11 cellular contexts compared by ENCODE assay signal in genomic region chr19:8149261-8150094, GRCh38. TPM values are rescaled to one million over a fixed set of nuclear protein-coding genes. Genes with fewer than 3 reads are reported as not detected.
DNase-seq lines count a peak whose midpoint lies in the region; FAIRE-seq and TF ChIP-seq lines count a peak whose summit lies in the region.
"Had no signal": no experiment of that assay in that cellular context is flagged by ENCODE, and none has a peak within 500 bp of the region (broad histone marks: within the 10 kb centered on the region; RNA-seq: fewer than 3 reads in every experiment).

Gene FBN3, minus strand, starts transcription at chr19:8149592. Its CDS starts 2,112 bp downstream, at chr19:8147480.

- peak within 1 kb of the TSS; percentile 98 for H3K4me2 ChIP-seq in hepatocyte

- peaks cover 3% of the 10 kb centered on the region for H3K79me2 ChIP-seq in hepatocyte

- H3K27me3 ChIP-seq in hepatocyte, result peaks cover 3% of the 10 kb centered on the region

- H4K20me1 ChIP-seq in hepatocyte (ENCODE audit: insufficient read depth, poor library complexity, severe bottlenecking), result no peaks in the 10 kb centered on the region

- no peaks in the 10 kb centered on the region for H3K9me2 ChIP-seq in hepatocyte (replicated peaks; ENCODE audit: insufficient read depth)

- TF ChIP-seq CTCF in hepatocyte (IDR thresholded peaks at IDR 0.05; ENCODE audit: poor library complexity), result no peak
- TF ChIP-seq CTCF in retinal pigment epithelial cell (conservative IDR thresholded peaks at IDR 0.05; ENCODE audit: low read depth, low read length), result no peak

- FAIRE-seq in RCC 7860 (lab: Jason Lieb, UNC), result no peak
- FAIRE-seq: GM12891 had no signal

- peak within 1 kb of the TSS; percentile 63 for H2AFZ ChIP-seq in hepatocyte

- peak; percentile 57 for DNase-seq in NCI-H2227 (lab: John Stamatoyannopoulos, UW; ENCODE audit: unreplicated experiment)
- DNase-seq in NCI-H2227 treated with DMSO at 0.1 percent for 48 hours (lab: John Stamatoyannopoulos, UW), result no peak
- DNase-seq in NCI-H69 (lab: John Stamatoyannopoulos, UW), result peak; percentile 44
- DNase-seq in hepatocyte (ENCODE audit: low spot score), result peak; percentile 58
- no peak for DNase-seq in retinal pigment epithelial cell (ENCODE audit: low read depth)
- no peak for DNase-seq in RCC 7860 (ENCODE audit: low spot score)
- DNase-seq in cerebellar nuclear complex (lab: John Stamatoyannopoulos, UW), result no peak
- DNase-seq in OCI-M2 (lab: John Stamatoyannopoulos, UW; ENCODE audit: unreplicated experiment), result no peak
- DNase-seq: transverse colon had no signal

- WGBS in hepatocyte (ENCODE audit: low lambda C conversion rate, missing lambda C conversion rate), result 3% methylated on average over 38 of the region's 72 CpGs

- no peaks in the 10 kb centered on the region for H3K36me3 ChIP-seq in hepatocyte (replicated peaks; ENCODE audit: insufficient read depth, low read depth)
- H3K36me3 ChIP-seq: transverse colon had no signal

- peak within 1 kb of the TSS; percentile 89 for H3K27ac ChIP-seq in hepatocyte
- H3K27ac ChIP-seq: transverse colon had no signal

- H3K9me3 ChIP-seq in hepatocyte (ENCODE audit: low read depth), result no peaks in the 10 kb centered on the region
- H3K9me3 ChIP-seq: transverse colon had no signal

- H3K4me1 ChIP-seq in hepatocyte (ENCODE audit: insufficient read depth), result peaks cover 14% of the 10 kb centered on the region

- H3K4me3 ChIP-seq in hepatocyte, result peak within 1 kb of the TSS; percentile 39
- peak within 1 kb of the TSS; percentile 4 for H3K4me3 ChIP-seq in retinal pigment epithelial cell (ENCODE audit: low read length)

RNA-seq across cellular contexts. Expression of gene FBN3, which starts in this region (rescaled TPM):
- 9.4 and 11.5 TPM in 2 replicates for total RNA-seq in hepatocyte
- 6.4 and 7.5 TPM in 2 replicates for polyA plus RNA-seq in hepatocyte
- total RNA-seq: LHCN-M2, transverse colon had no signal

Comparison
In these comparisons a context has a peak if more than half of its experiments do, and no peak if none do; other contexts are left out.
1. DNase-seq: peak in NCI-H2227 (single experiment), NCI-H69 (single experiment) and hepatocyte (single experiment); none in NCI-H2227 treated with DMSO at 0.1 percent for 48 hours (single experiment), retinal pigment epithelial cell (single experiment), RCC 7860 (single experiment), cerebellar nuclear complex (0 of 2) and OCI-M2 (single experiment).